In the genomic region with DNA sequence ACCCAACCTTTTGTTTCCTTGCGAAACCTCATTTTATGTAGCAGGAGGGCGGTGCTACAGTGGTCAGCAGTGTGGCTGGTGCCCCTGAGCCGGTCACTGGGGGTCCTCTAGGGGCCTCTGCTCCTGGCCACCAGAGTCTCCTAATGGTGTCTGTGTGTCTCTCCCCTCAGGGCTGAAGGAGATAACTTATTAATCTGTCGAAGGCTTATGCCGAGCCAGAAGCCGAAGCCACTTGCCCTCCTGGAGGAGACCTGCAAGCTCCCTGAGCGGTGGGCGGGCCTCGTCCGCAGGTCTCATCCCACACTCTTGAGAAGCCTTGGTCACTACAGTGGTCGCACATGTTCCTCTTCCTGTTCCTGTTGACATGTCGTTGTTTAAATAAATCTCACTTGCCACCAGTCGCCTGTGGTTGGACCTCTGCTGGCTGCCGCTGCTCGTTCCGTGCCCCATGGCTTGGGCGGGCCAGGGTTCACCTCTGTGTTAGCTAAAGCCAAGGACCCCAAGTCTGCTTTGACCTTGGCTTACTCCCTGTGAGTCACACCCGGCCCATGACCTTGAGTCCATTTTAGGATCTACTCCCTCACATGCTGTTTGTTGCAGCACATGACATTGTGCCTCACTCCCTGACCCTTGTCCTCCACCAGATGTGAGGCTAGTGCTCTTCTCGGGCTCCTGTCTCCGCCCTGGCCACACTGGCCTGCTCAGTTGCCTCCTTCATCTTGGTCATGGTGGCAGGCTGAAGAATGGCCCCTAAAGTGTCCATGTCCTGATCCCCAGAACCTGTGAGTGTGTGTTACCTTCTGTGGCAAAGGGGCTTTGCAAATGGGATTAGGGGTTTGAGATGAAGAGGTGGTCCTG, we compare ENCODE assay signal across 1 cellular context.
A peak's percentile ranks its signal among the peaks of the same experiment; 100 is the strongest.
TF ChIP-seq lines count a peak whose summit lies in the region.

No MANE protein-coding gene starts in this region.

TF ChIP-seq in HepG2, 621 proteins besides CTCF, POLR2A, EP300 and RAD21 (continued from another document and continues in another):
- TF ChIP-seq, protein P1, sequence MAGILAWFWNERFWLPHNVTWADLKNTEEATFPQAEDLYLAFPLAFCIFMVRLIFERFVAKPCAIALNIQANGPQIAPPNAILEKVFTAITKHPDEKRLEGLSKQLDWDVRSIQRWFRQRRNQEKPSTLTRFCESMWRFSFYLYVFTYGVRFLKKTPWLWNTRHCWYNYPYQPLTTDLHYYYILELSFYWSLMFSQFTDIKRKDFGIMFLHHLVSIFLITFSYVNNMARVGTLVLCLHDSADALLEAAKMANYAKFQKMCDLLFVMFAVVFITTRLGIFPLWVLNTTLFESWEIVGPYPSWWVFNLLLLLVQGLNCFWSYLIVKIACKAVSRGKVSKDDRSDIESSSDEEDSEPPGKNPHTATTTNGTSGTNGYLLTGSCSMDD (CRISPR knock-in tag; IDR thresholded peaks at IDR 0.05), result no peak
- TF ChIP-seq E2F1 (CRISPR knock-in tag; IDR thresholded peaks at IDR 0.05), result peak; percentile 59; the same call in 1 of the 2 replicates
- TF ChIP-seq KLF12 (CRISPR knock-in tag; IDR thresholded peaks at IDR 0.05; ENCODE audit: borderline replicate concordance), result peak; percentile 86
- TF ChIP-seq HDAC1 (CRISPR knock-in tag; IDR thresholded peaks at IDR 0.05), result peak; percentile 94
- peak; percentile 88 for TF ChIP-seq IKZF4 (CRISPR knock-in tag; IDR thresholded peaks at IDR 0.05; ENCODE audit: borderline replicate concordance, low read depth, not compliant biosample characterization)
- TF ChIP-seq ZMYM2 (CRISPR knock-in tag; IDR thresholded peaks at IDR 0.05), result peak; percentile 89; the same call in 1 of the 2 replicates
- TF ChIP-seq ZNF788 (CRISPR knock-in tag; IDR thresholded peaks at IDR 0.05; ENCODE audit: borderline replicate concordance), result peak; percentile 98
- TF ChIP-seq DNMT1 (CRISPR knock-in tag; IDR thresholded peaks at IDR 0.05), result peak; percentile 91; the same call in 1 of the 2 replicates
- peak; percentile 100 for TF ChIP-seq MEF2D (CRISPR knock-in tag; IDR thresholded peaks at IDR 0.05)
- peak; percentile 84; the same call in 1 of the 2 replicates for TF ChIP-seq ZNF616 (CRISPR knock-in tag; IDR thresholded peaks at IDR 0.05; ENCODE audit: low read depth)
- TF ChIP-seq BCLAF1 (IDR thresholded peaks at IDR 0.05), result no peak
- peak; percentile 84; the same call in 1 of the 2 replicates for TF ChIP-seq ZC3H13 (CRISPR knock-in tag; IDR thresholded peaks at IDR 0.05)
- no peak for TF ChIP-seq TP53 (CRISPR knock-in tag; conservative IDR thresholded peaks at IDR 0.05)
- TF ChIP-seq, protein P2, sequence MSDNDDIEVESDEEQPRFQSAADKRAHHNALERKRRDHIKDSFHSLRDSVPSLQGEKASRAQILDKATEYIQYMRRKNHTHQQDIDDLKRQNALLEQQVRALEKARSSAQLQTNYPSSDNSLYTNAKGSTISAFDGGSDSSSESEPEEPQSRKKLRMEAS (IDR thresholded peaks at IDR 0.05), result peak; percentile 92
- TF ChIP-seq DPF2 (CRISPR knock-in tag; IDR thresholded peaks at IDR 0.05; ENCODE audit: borderline replicate concordance, low read depth), result peak; percentile 93
- peak; percentile 99 for TF ChIP-seq ZNF891 (CRISPR knock-in tag; IDR thresholded peaks at IDR 0.05)
- TF ChIP-seq ELF3 (CRISPR knock-in tag; IDR thresholded peaks at IDR 0.05), result peak; percentile 81
- TF ChIP-seq NR3C1 (CRISPR knock-in tag; IDR thresholded peaks at IDR 0.05), result no peak
- TF ChIP-seq RBFOX2 (IDR thresholded peaks at IDR 0.05; ENCODE audit: low read depth, low read length), result peak; percentile 65
- TF ChIP-seq, protein P3, sequence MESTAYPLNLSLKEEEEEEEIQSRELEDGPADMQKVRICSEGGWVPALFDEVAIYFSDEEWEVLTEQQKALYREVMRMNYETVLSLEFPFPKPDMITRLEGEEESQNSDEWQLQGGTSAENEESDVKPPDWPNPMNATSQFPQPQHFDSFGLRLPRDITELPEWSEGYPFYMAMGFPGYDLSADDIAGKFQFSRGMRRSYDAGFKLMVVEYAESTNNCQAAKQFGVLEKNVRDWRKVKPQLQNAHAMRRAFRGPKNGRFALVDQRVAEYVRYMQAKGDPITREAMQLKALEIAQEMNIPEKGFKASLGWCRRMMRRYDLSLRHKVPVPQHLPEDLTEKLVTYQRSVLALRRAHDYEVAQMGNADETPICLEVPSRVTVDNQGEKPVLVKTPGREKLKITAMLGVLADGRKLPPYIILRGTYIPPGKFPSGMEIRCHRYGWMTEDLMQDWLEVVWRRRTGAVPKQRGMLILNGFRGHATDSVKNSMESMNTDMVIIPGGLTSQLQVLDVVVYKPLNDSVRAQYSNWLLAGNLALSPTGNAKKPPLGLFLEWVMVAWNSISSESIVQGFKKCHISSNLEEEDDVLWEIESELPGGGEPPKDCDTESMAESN (CRISPR knock-in tag; conservative IDR thresholded peaks at IDR 0.05), result peak; percentile 84
- peak; percentile 59; the same call in 1 of the 2 replicates for TF ChIP-seq ZNF329 (CRISPR knock-in tag; IDR thresholded peaks at IDR 0.05; ENCODE audit: low read depth)
- TF ChIP-seq, protein P4, sequence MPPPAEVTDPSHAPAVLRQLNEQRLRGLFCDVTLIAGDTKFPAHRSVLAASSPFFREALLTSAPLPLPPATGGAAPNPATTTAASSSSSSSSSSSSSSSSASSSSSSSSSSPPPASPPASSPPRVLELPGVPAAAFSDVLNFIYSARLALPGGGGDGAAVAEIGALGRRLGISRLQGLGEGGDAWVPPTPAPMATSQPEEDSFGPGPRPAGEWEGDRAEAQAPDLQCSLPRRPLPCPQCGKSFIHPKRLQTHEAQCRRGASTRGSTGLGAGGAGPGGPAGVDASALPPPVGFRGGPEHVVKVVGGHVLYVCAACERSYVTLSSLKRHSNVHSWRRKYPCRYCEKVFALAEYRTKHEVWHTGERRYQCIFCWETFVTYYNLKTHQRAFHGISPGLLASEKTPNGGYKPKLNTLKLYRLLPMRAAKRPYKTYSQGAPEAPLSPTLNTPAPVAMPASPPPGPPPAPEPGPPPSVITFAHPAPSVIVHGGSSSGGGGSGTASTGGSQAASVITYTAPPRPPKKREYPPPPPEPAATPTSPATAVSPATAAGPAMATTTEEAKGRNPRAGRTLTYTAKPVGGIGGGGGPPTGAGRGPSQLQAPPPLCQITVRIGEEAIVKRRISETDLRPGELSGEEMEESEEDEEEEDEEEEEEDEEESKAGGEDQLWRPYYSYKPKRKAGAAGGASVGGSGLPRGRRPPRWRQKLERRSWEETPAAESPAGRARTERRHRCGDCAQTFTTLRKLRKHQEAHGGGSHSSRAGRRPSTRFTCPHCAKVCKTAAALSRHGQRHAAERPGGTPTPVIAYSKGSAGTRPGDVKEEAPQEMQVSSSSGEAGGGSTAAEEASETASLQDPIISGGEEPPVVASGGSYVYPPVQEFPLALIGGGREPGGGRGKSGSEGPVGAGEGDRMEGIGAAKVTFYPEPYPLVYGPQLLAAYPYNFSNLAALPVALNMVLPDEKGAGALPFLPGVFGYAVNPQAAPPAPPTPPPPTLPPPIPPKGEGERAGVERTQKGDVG (CRISPR knock-in tag; IDR thresholded peaks at IDR 0.05; ENCODE audit: borderline replicate concordance), result peak; percentile 98
- TF ChIP-seq, protein P5, sequence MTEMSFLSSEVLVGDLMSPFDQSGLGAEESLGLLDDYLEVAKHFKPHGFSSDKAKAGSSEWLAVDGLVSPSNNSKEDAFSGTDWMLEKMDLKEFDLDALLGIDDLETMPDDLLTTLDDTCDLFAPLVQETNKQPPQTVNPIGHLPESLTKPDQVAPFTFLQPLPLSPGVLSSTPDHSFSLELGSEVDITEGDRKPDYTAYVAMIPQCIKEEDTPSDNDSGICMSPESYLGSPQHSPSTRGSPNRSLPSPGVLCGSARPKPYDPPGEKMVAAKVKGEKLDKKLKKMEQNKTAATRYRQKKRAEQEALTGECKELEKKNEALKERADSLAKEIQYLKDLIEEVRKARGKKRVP (CRISPR knock-in tag; IDR thresholded peaks at IDR 0.05), result peak in 1 of 2 experiments; percentile 71; a peak in 1 of 4 replicates
- TF ChIP-seq, protein P6, sequence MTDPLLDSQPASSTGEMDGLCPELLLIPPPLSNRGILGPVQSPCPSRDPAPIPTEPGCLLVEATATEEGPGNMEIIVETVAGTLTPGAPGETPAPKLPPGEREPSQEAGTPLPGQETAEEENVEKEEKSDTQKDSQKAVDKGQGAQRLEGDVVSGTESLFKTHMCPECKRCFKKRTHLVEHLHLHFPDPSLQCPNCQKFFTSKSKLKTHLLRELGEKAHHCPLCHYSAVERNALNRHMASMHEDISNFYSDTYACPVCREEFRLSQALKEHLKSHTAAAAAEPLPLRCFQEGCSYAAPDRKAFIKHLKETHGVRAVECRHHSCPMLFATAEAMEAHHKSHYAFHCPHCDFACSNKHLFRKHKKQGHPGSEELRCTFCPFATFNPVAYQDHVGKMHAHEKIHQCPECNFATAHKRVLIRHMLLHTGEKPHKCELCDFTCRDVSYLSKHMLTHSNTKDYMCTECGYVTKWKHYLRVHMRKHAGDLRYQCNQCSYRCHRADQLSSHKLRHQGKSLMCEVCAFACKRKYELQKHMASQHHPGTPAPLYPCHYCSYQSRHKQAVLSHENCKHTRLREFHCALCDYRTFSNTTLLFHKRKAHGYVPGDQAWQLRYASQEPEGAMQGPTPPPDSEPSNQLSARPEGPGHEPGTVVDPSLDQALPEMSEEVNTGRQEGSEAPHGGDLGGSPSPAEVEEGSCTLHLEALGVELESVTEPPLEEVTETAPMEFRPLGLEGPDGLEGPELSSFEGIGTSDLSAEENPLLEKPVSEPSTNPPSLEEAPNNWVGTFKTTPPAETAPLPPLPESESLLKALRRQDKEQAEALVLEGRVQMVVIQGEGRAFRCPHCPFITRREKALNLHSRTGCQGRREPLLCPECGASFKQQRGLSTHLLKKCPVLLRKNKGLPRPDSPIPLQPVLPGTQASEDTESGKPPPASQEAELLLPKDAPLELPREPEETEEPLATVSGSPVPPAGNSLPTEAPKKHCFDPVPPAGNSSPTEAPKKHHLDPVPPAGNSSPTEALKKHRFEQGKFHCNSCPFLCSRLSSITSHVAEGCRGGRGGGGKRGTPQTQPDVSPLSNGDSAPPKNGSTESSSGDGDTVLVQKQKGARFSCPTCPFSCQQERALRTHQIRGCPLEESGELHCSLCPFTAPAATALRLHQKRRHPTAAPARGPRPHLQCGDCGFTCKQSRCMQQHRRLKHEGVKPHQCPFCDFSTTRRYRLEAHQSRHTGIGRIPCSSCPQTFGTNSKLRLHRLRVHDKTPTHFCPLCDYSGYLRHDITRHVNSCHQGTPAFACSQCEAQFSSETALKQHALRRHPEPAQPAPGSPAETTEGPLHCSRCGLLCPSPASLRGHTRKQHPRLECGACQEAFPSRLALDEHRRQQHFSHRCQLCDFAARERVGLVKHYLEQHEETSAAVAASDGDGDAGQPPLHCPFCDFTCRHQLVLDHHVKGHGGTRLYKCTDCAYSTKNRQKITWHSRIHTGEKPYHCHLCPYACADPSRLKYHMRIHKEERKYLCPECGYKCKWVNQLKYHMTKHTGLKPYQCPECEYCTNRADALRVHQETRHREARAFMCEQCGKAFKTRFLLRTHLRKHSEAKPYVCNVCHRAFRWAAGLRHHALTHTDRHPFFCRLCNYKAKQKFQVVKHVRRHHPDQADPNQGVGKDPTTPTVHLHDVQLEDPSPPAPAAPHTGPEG (CRISPR knock-in tag; IDR thresholded peaks at IDR 0.05), result peak; percentile 53; the same call in 1 of the 2 replicates
- TF ChIP-seq NFKB2 (CRISPR knock-in tag; IDR thresholded peaks at IDR 0.05; ENCODE audit: borderline replicate concordance), result peak; percentile 82; the same call in 1 of the 2 replicates
- TF ChIP-seq SMAD3 (CRISPR knock-in tag; IDR thresholded peaks at IDR 0.05), result peak; percentile 92
- peak; percentile 99 for TF ChIP-seq MIER3 (CRISPR knock-in tag; IDR thresholded peaks at IDR 0.05; ENCODE audit: borderline replicate concordance)
- TF ChIP-seq ZFP1 (CRISPR knock-in tag; IDR thresholded peaks at IDR 0.05), result peak; percentile 62; the same call in 1 of the 2 replicates
- peak; percentile 49; the same call in 1 of the 2 replicates for TF ChIP-seq CREBL2 (CRISPR knock-in tag; IDR thresholded peaks at IDR 0.05; ENCODE audit: borderline replicate concordance)
